In the genomic region with DNA sequence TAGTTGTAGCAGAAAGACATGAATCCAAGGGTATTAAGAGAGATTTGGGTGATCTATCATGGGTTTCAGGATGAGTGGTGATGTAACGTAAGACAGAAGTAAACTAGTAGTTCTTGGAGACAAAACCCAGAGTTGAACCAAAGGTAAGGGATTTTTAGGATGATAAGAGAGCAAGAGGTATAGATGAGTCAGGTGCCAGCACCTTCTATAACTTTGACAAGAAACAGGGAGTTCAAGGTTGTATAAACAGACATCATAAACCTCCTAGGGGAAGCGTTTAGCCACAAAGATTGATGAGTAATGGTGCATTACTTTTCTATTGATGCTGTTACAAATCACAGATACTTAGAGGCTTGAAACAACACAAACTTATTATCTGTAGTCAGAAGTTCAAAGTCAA, we compare ENCODE assay signal across 18 cellular contexts.
"Had no signal": no experiment of that assay in that cellular context is flagged by ENCODE, and none has a peak within 500 bp of the region (broad histone marks: within the 10 kb centered on the region; RNA-seq: fewer than 3 reads in every experiment).

No MANE protein-coding gene starts in this region.

- H3K4me1 Mint-ChIP-seq: nephron progenitor cell had no signal

- ATAC-seq: gastroesophageal sphincter, heart left ventricle, left colon, mucosa of descending colon, right cardiac atrium had no signal

- DNase-seq: activated CD4-positive, alpha-beta T cell treated with anti-CD3 and anti-CD28 coated beads, Interleukin-2, amount 50 U/mL, for 4 hours; activated CD4-positive, CD25-positive, alpha-beta regulatory T cell treated with anti-CD3 and anti-CD28 coated beads, Interleukin-2, amount 50 U/mL, for 72 hours; activated effector memory CD4-positive, alpha-beta T cell treated with Interleukin-2 at 50 U/mL for 16 hours; amniotic stem cell; cerebellar nuclear complex; esophagus squamous epithelium; heart left ventricle; left colon; mesenchymal stem cell; mucosa of descending colon; nephron progenitor cell; right cardiac atrium; stimulated activated CD4-positive, alpha-beta T cell treated with anti-CD3 and anti-CD28 coated beads, Interleukin-4, amount 100 ng/mL, for 4 hours; stomach; SW 1271; transverse colon had no signal

- H3K9me3 Mint-ChIP-seq: nephron progenitor cell had no signal

- H3K27ac Mint-ChIP-seq: activated naive CD4-positive, alpha-beta T cell treated with anti-CD3 and anti-CD28 coated beads, Interleukin-2, amount 50 U/mL, for 24 hours; nephron progenitor cell had no signal

- H3K4me3 Mint-ChIP-seq: activated naive CD4-positive, alpha-beta T cell treated with anti-CD3 and anti-CD28 coated beads, Interleukin-2, amount 50 U/mL, for 24 hours; nephron progenitor cell had no signal

- H3K36me3 Mint-ChIP-seq: activated naive CD4-positive, alpha-beta T cell treated with anti-CD3 and anti-CD28 coated beads, Interleukin-2, amount 50 U/mL, for 24 hours had no signal

- H3K27me3 Mint-ChIP-seq: activated naive CD4-positive, alpha-beta T cell treated with anti-CD3 and anti-CD28 coated beads, Interleukin-2, amount 50 U/mL, for 24 hours had no signal
